In the genomic region with DNA sequence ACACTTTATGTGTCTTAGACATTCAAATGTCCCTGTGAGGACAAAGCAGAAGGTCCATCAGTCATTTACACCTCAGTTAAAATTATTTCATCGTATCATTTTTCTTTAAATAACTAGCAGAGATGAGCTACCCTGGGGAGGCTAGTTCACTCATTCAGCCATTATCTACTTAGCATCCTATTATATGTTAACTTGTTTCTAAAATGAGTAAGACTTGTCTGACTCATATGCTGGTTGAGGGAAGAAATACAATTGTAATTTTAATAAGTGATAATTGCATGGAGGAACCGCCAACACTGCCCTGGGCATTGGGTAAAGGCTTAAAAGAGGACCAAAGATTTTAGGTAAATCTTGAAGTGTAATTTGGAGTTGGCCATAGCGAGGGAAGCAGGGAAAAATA, we compare ENCODE assay signal across 17 cellular contexts. TPM values are rescaled to one million over a fixed set of nuclear protein-coding genes. Genes with fewer than 3 reads are reported as not detected.
DNase-seq lines count a peak whose midpoint lies in the region; ATAC-seq and TF ChIP-seq lines count a peak whose summit lies in the region.
"Had no signal": no experiment of that assay in that cellular context is flagged by ENCODE, and none has a peak within 500 bp of the region (broad histone marks: within the 10 kb centered on the region; RNA-seq: fewer than 3 reads in every experiment).

No MANE protein-coding gene starts in this region.

- peaks cover 5% of the 10 kb centered on the region for H3K4me1 Mint-ChIP-seq in activated CD4-positive, alpha-beta T cell treated with anti-CD3 and anti-CD28 coated beads, Interleukin-2, amount 10 ng/mL, durations not matched to agents 7 days and 5 days
- H3K4me1 Mint-ChIP-seq: B cell, neural crest cell had no signal

- POLR2A ChIA-PET in activated CD4-positive, alpha-beta T cell treated with anti-CD3 and anti-CD28 coated beads, Interleukin-2, amount 10 ng/mL, durations not matched to agents 7 days and 5 days (lab: Charles Lee): no interaction called here

- no peak overlapping the region for H3K27ac Mint-ChIP-seq in activated CD4-positive, alpha-beta T cell treated with anti-CD3 and anti-CD28 coated beads, Interleukin-2, amount 10 ng/mL, durations not matched to agents 7 days and 5 days
- H3K27ac Mint-ChIP-seq: activated CD4-positive, alpha-beta memory T cell treated with anti-CD3 and anti-CD28 coated beads for 36 hours; B cell had no signal

- TF ChIP-seq CTCF in right atrium auricular region (IDR thresholded peaks at IDR 0.05): no peak

- H3K36me3 ChIP-seq in right atrium auricular region: no peaks in the 10 kb centered on the region
- H3K36me3 ChIP-seq: suprapubic skin had no signal

- H3K27me3 Mint-ChIP-seq in activated CD4-positive, alpha-beta T cell treated with anti-CD3 and anti-CD28 coated beads, Interleukin-2, amount 10 ng/mL, durations not matched to agents 7 days and 5 days: peaks cover 9% of the 10 kb centered on the region

- H3K27ac ChIP-seq in right atrium auricular region: no peak overlapping the region
- H3K27ac ChIP-seq: suprapubic skin had no signal

- H3K4me3 ChIP-seq in right atrium auricular region: no peak overlapping the region
- H3K4me3 ChIP-seq: suprapubic skin had no signal

- DNase-seq in Daoy (ENCODE audit: low read depth): peak; percentile 34
- peak; percentile 47 for DNase-seq in HT1080 (ENCODE audit: low read depth)
- DNase-seq in AML-193 (lab: John Stamatoyannopoulos, UW): no peak
- DNase-seq in activated CD4-positive, alpha-beta T cell treated with anti-CD3 and anti-CD28 coated beads, Interleukin-2, amount 10 ng/mL, durations not matched to agents 7 days and 5 days: no peak
- DNase-seq in right atrium auricular region (ENCODE audit: low spot score): no peak
- DNase-seq: activated CD4-positive, alpha-beta memory T cell treated with anti-CD3 and anti-CD28 coated beads for 36 hours; cerebellar nuclear complex; DMS 273 treated with DMSO at 0.1 percent for 48 hours; HCEC 1CT; mesendoderm; NCI-H1436 treated with DMSO at 0.1 percent for 48 hours had no signal

- H3K27me3 ChIP-seq in right atrium auricular region: no peaks in the 10 kb centered on the region
- H3K27me3 ChIP-seq: suprapubic skin had no signal

- H3K9me3 Mint-ChIP-seq in activated CD4-positive, alpha-beta T cell treated with anti-CD3 and anti-CD28 coated beads, Interleukin-2, amount 10 ng/mL, durations not matched to agents 7 days and 5 days: no peaks in the 10 kb centered on the region
- H3K9me3 Mint-ChIP-seq: activated CD4-positive, alpha-beta memory T cell treated with anti-CD3 and anti-CD28 coated beads for 36 hours; neural crest cell had no signal

- no peaks in the 10 kb centered on the region for H3K9me3 ChIP-seq in right atrium auricular region
- H3K9me3 ChIP-seq: suprapubic skin had no signal

- H3K36me3 Mint-ChIP-seq in activated CD4-positive, alpha-beta T cell treated with anti-CD3 and anti-CD28 coated beads, Interleukin-2, amount 10 ng/mL, durations not matched to agents 7 days and 5 days (ENCODE audit: low read depth): no peaks in the 10 kb centered on the region
- H3K36me3 Mint-ChIP-seq: activated CD4-positive, alpha-beta memory T cell treated with anti-CD3 and anti-CD28 coated beads for 36 hours had no signal

- no peak for TF ChIP-seq POLR2A in GM18505 (IDR thresholded peaks at IDR 0.05; ENCODE audit: borderline replicate concordance, extremely low read depth, insufficient read depth, insufficient read length)

- no peaks in the 10 kb centered on the region for H3K4me1 ChIP-seq in right atrium auricular region
- H3K4me1 ChIP-seq: suprapubic skin had no signal

- H3K4me3 Mint-ChIP-seq in activated CD4-positive, alpha-beta T cell treated with anti-CD3 and anti-CD28 coated beads, Interleukin-2, amount 10 ng/mL, durations not matched to agents 7 days and 5 days: no peak overlapping the region
- H3K4me3 Mint-ChIP-seq: activated CD4-positive, alpha-beta memory T cell treated with anti-CD3 and anti-CD28 coated beads for 36 hours; B cell; neural crest cell had no signal

- CTCF ChIA-PET in activated CD4-positive, alpha-beta T cell treated with anti-CD3 and anti-CD28 coated beads, Interleukin-2, amount 10 ng/mL, durations not matched to agents 7 days and 5 days (lab: Charles Lee): no interaction called here

- peak; percentile 65 for ATAC-seq in GM19025 (IDR thresholded peaks at IDR 0.05; ENCODE audit: low read depth, unreplicated experiment)
- peak; percentile 55 for ATAC-seq in esophagus mucosa
- ATAC-seq in GM18505 (IDR thresholded peaks at IDR 0.05; ENCODE audit: unreplicated experiment): no peak

RNA-seq across cellular contexts. Expression of a gene that starts 12.4 kb away (rescaled TPM):
- 40.1 and 46.5 TPM in 2 replicates for total RNA-seq in Daoy (2014; rRNA removed; shearing (Covaris generic))
- 51.7 and 102 TPM in 2 replicates for total RNA-seq in HT1080 (2014; rRNA removed; shearing (Covaris generic))
- polyA plus RNA-seq in HT1080 (2015; cell fraction: cytosol; rRNA removed): 28.8 and 57.3 TPM in 2 replicates
- polyA plus RNA-seq in HT1080 (2015; cell fraction: nucleus; rRNA removed): 66.1 and 74.0 TPM in 2 replicates
- total RNA-seq in esophagus mucosa (13.0 TPM), right atrium auricular region (10 to 100 TPM; 24.5 to 36.4 TPM)
- total RNA-seq in activated CD4-positive, alpha-beta T cell treated with anti-CD3 and anti-CD28 coated beads, Interleukin-2, amount 10 ng/mL, durations not matched to agents 7 days and 5 days: 1 to 10 TPM; 1.7 to 2.5 TPM

Comparison
In these comparisons a context has a peak if more than half of its experiments do, and no peak if none do; other contexts are left out.
1. DNase-seq: peak in Daoy (single experiment) and HT1080 (single experiment); none in AML-193 (0 of 2), activated CD4-positive, alpha-beta T cell treated with anti-CD3 and anti-CD28 coated beads, Interleukin-2, amount 10 ng/mL, durations not matched to agents 7 days and 5 days (single experiment) and right atrium auricular region (single experiment).